Comparison of ENCODE assay signal across 3 cellular contexts in the genomic region with DNA sequence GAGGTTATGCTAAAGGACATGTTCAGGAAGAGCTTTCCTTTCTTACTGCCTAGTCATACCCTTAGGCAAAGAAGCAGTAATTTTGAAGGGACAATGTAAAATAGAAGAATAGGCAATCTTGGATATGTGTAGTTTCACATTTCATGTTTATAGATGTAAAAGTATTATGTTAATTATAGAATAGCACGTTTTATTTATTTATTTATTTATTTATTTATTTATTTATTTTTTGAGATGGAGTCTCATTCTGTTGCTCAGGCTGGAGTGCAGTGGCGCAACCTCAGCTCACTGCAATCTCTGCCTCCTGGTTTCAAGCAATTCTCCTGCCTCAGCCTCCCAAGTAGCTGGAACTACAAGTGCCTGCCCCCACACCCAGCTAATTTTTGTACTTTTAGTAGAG.
A peak's percentile ranks its signal among the peaks of the same experiment; 100 is the strongest.
DNase-seq lines count a peak whose midpoint lies in the region; ATAC-seq, FAIRE-seq and TF ChIP-seq lines count a peak whose summit lies in the region.
"Not testable (repeated sequence)": the region's sequence is repeated elsewhere in the genome, so short reads cannot be mapped to it uniquely, and the experiment has no call there.

No MANE protein-coding gene starts in this region.

- WGBS in A549 (ENCODE audit: missing lambda C conversion rate): 36% methylated on average over 2 of the region's 2 CpGs
- 38 to 47% methylated on average over 2 of the region's 2 CpGs for WGBS in pancreas, 2 donors

- not testable (repeated sequence) for H3K9me3 ChIP-seq in A549; HEK293 (ENCODE audit: control insufficient read depth, insufficient read depth, low read depth, low read length); pancreas

- TF ChIP-seq POLR2A in A549 (IDR thresholded peaks at IDR 0.05; ENCODE audit: low read length): not testable (repeated sequence)

- H3K4me1 ChIP-seq in A549; HEK293 (ENCODE audit: control insufficient read depth, insufficient read depth, low read length); pancreas: not testable (repeated sequence)

- H3K36me3 ChIP-seq in HEK293 (ENCODE audit: control insufficient read depth in 2 of 2, insufficient read depth in 1 of 2, low read length in 2 of 2); pancreas: not testable (repeated sequence)

- not testable (repeated sequence) for ATAC-seq in A549, pancreas

- CTCF ChIA-PET in A549 (lab: Yijun Ruan, JAX): interaction anchor here (0.6 kb wide), 1 partner anchor 1922 kb away, joined by 3 read pairs; no protein-coding TSS in a partner anchor
- CTCF ChIA-PET in HEK293 (lab: Yijun Ruan, JAX): not testable (repeated sequence)

- not testable (repeated sequence) for TF ChIP-seq EP300 in A549 (IDR thresholded peaks at IDR 0.05)

- H3K4me2 ChIP-seq in A549: not testable (repeated sequence)

- POLR2A ChIA-PET in A549 (lab: Yijun Ruan, JAX); HEK293 (lab: Yijun Ruan, JAX): not testable (repeated sequence)

- FAIRE-seq in A549 (lab: Jason Lieb, UNC) (peak; percentile 23), pancreas (lab: Jason Lieb, UNC) (peak; percentile 5)

- TF ChIP-seq RAD21 in A549 (conservative IDR thresholded peaks at IDR 0.05 in 1 of 2, IDR thresholded peaks at IDR 0.05 in 1 of 2): not testable (repeated sequence)

- DNase-seq in A549 (ENCODE audit: low read depth in 1 of 2, low spot score in 1 of 2); pancreas: not testable (repeated sequence)

- H3K27ac ChIP-seq in A549; HEK293 (ENCODE audit: extremely low read depth, low read depth, low read length); pancreas: not testable (repeated sequence)

- H3K27me3 ChIP-seq in pancreas: not testable (repeated sequence)

- TF ChIP-seq CTCF in A549 (IDR thresholded peaks at IDR 0.05); HEK293 (tag by site-specific recombination; IDR thresholded peaks at IDR 0.05); pancreas (IDR thresholded peaks at IDR 0.05): not testable (repeated sequence)

- intact Hi-C loops in pancreas (cut with DNase I): not testable (repeated sequence)

- H3K4me3 ChIP-seq in A549; HEK293 (ENCODE audit: low read depth, low read length); pancreas: not testable (repeated sequence)

TF ChIP-seq in A549, 52 proteins besides CTCF, POLR2A, EP300 and RAD21:
- TF ChIP-seq ZC3H11A (IDR thresholded peaks at IDR 0.05): peak; percentile 46
TF ChIP-seq in A549: peak in this region for 1; not testable (repeated sequence) for 51.

TF ChIP-seq in HEK293, 187 proteins besides CTCF, POLR2A, EP300 and RAD21:
- TF ChIP-seq ZNF140 (tag by site-specific recombination; IDR thresholded peaks at IDR 0.05) (0 out of 2 replicates have a peak, but pooled peaks have one; percentile 25), ZNF426 (tag by site-specific recombination; IDR thresholded peaks at IDR 0.05) (peak; percentile 59), ZNF433 (tag by site-specific recombination; IDR thresholded peaks at IDR 0.05; ENCODE audit: low read depth) (0 out of 2 replicates have a peak, but pooled peaks have one; percentile 19), ZXDB (tag by site-specific recombination; IDR thresholded peaks at IDR 0.05) (0 out of 2 replicates have a peak, but pooled peaks have one; percentile 19), ZNF394 (tag by site-specific recombination; IDR thresholded peaks at IDR 0.05; ENCODE audit: borderline replicate concordance) (peak; percentile 54; the same call in 1 of the 2 replicates), ZBTB8A (tag by site-specific recombination; IDR thresholded peaks at IDR 0.05) (peak; percentile 29; the same call in 1 of the 2 replicates), ZNF555 (tag by site-specific recombination; conservative IDR thresholded peaks at IDR 0.05) (peak; percentile 54), ZNF623 (tag by site-specific recombination; IDR thresholded peaks at IDR 0.05) (peak; percentile 42; the same call in 1 of the 2 replicates)
- TF ChIP-seq, protein P1, sequence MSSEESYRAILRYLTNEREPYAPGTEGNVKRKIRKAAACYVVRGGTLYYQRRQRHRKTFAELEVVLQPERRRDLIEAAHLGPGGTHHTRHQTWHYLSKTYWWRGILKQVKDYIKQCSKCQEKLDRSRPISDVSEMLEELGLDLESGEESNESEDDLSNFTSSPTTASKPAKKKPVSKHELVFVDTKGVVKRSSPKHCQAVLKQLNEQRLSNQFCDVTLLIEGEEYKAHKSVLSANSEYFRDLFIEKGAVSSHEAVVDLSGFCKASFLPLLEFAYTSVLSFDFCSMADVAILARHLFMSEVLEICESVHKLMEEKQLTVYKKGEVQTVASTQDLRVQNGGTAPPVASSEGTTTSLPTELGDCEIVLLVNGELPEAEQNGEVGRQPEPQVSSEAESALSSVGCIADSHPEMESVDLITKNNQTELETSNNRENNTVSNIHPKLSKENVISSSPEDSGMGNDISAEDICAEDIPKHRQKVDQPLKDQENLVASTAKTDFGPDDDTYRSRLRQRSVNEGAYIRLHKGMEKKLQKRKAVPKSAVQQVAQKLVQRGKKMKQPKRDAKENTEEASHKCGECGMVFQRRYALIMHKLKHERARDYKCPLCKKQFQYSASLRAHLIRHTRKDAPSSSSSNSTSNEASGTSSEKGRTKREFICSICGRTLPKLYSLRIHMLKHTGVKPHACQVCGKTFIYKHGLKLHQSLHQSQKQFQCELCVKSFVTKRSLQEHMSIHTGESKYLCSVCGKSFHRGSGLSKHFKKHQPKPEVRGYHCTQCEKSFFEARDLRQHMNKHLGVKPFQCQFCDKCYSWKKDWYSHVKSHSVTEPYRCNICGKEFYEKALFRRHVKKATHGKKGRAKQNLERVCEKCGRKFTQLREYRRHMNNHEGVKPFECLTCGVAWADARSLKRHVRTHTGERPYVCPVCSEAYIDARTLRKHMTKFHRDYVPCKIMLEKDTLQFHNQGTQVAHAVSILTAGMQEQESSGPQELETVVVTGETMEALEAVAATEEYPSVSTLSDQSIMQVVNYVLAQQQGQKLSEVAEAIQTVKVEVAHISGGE (tag by site-specific recombination; conservative IDR thresholded peaks at IDR 0.05; ENCODE audit: low read depth): peak; percentile 58
